ENCODE assay signal across 21 cellular contexts in genomic region chr19:34681478-34681877, GRCh38. TPM values are rescaled to one million over a fixed set of nuclear protein-coding genes. Genes with fewer than 3 reads are reported as not detected.
DNase-seq lines count a peak whose midpoint lies in the region; ATAC-seq and TF ChIP-seq lines count a peak whose summit lies in the region.
"Had no signal": no experiment of that assay in that cellular context is flagged by ENCODE, and none has a peak within 500 bp of the region (broad histone marks: within the 10 kb centered on the region; RNA-seq: fewer than 3 reads in every experiment).

No MANE protein-coding gene starts in this region.

- TF ChIP-seq RAD21 in liver (IDR thresholded peaks at IDR 0.05), result no peak

- peaks cover 4% of the 10 kb centered on the region for H3K4me1 Mint-ChIP-seq in T-helper 17 cell

- H3K9me3 ChIP-seq in T-helper 17 cell (ENCODE audit: control insufficient read depth, low read length, poor library complexity, severe bottlenecking) (peaks cover 12% of the 10 kb centered on the region), liver (ENCODE audit: control insufficient read depth in 4 of 4, low read length in 3 of 4) (peaks cover 13 to 59% (median 30%) of the 10 kb centered on the region in 4 donors)

- no peak overlapping the region for H3K9ac ChIP-seq in liver (ENCODE audit: low read depth in 1 of 2, low read length in 2 of 2)
- H3K9ac ChIP-seq: BLaER1, GM23248 had no signal

- no peak overlapping the region for H3K27ac ChIP-seq in liver (ENCODE audit: low read depth in 1 of 2, low read length in 2 of 2)
- H3K27ac ChIP-seq: BLaER1, C4-2B, GM23248 had no signal

- H3K4me3 Mint-ChIP-seq in T-helper 17 cell, result peak overlapping the region; percentile 1
- H3K4me3 Mint-ChIP-seq: B cell; CD8-positive, alpha-beta T cell; H9 had no signal

- H3K27me3 ChIP-seq in liver (ENCODE audit: control insufficient read depth in 4 of 4, insufficient read depth in 4 of 4, low read length in 3 of 4), result no peaks in the 10 kb centered on the region
- H3K27me3 ChIP-seq: BLaER1 had no signal

- H3K4me3 ChIP-seq in liver (ENCODE audit: low read depth in 1 of 3, low read length in 3 of 3), result peak overlapping the region in 2 of 3 donors; percentile 28 to 40
- H3K4me3 ChIP-seq: BLaER1, GM12878, GM23248 had no signal

- H3K27me3 Mint-ChIP-seq in T-helper 17 cell, result no peaks in the 10 kb centered on the region
- H3K27me3 Mint-ChIP-seq: B cell; CD4-positive, CD25-positive, alpha-beta regulatory T cell had no signal

- no peak for TF ChIP-seq CTCF in liver (IDR thresholded peaks at IDR 0.05; ENCODE audit: low read depth, low read length, missing input control)

- H3K27ac Mint-ChIP-seq in T-helper 17 cell, result no peak overlapping the region
- H3K27ac Mint-ChIP-seq: B cell; CD4-positive, CD25-positive, alpha-beta regulatory T cell; CD8-positive, alpha-beta T cell; H9 had no signal

- DNase-seq in HT-29 (ENCODE audit: low spot score) (peak; percentile 39), T-helper 17 cell (no peak), KG1 (lab: John Stamatoyannopoulos, UW) (no peak), SK-N-DZ (ENCODE audit: low spot score) (no peak), RKO (ENCODE audit: low spot score) (no peak)
- DNase-seq: CD4-positive, CD25-positive, alpha-beta regulatory T cell; CD8-positive, alpha-beta T cell; DMS 273 treated with DMSO at 0.1 percent for 48 hours; DMS79; EL; GDM1; GM23248; H9 had no signal

- peaks cover 0 to 12% (median 8%) of the 10 kb centered on the region in 4 donors for H3K4me1 ChIP-seq in liver (ENCODE audit: control insufficient read depth in 4 of 4, insufficient read depth in 4 of 4, low read length in 3 of 4)

- H3K36me3 ChIP-seq in liver (ENCODE audit: control insufficient read depth in 4 of 4, insufficient read depth in 3 of 4, low read depth in 1 of 4, low read length in 3 of 4), result peaks cover 5 to 59% (median 58%) of the 10 kb centered on the region in 4 donors

- ATAC-seq in T-helper 17 cell, result no peak
- ATAC-seq: CD8-positive, alpha-beta T cell; GM12878; HCT116 had no signal

- peaks cover 12% of the 10 kb centered on the region for H3K36me3 Mint-ChIP-seq in T-helper 17 cell (ENCODE audit: low read depth)

- WGBS in liver, result 98% methylated on average over 9 of the region's 9 CpGs

TF ChIP-seq in liver, 16 proteins besides CTCF, POLR2A, EP300 and RAD21:
- TF ChIP-seq NR2F2 (IDR thresholded peaks at IDR 0.05), result no peak
- TF ChIP-seq RXRA (IDR thresholded peaks at IDR 0.05), result no peak
- TF ChIP-seq ZBTB33 (IDR thresholded peaks at IDR 0.05), result no peak
- no peak for TF ChIP-seq EGR1 (IDR thresholded peaks at IDR 0.05; ENCODE audit: low read depth in 2 of 2)

RNA-seq across cellular contexts. Expression of gene ZNF302, which starts 4.0 kb away (rescaled TPM):
- total RNA-seq in HT-29 (2014; rRNA removed; shearing (Covaris generic)), result 3.9 and 6.4 TPM in 2 replicates
- total RNA-seq in T-helper 17 cell, result 10 to 100 TPM in 1 of 2 donors, 1 to 10 TPM in 1; 9.0 to 11.5 TPM
- 10 to 100 TPM; 11.4 to 18.6 TPM for total RNA-seq in liver
- 10 to 100 TPM in 1 of 2 donors, 1 to 10 TPM in 1; 5.8 to 15.9 TPM for polyA plus RNA-seq in liver
- polyA plus RNA-seq in SK-N-DZ (2014; cell fraction: cytosol; rRNA removed), result 44.9 and 51.5 TPM in 2 replicates
- 94.8 and 106 TPM in 2 replicates for polyA plus RNA-seq in SK-N-DZ (2014; cell fraction: nucleus; rRNA removed)

RNA-seq across cellular contexts. Expression of gene SCGB2B2, which starts 4.5 kb away (rescaled TPM):
- not detected in 2 replicates for total RNA-seq in HT-29 (2014; rRNA removed; shearing (Covaris generic))
- under 1 TPM in 1 of 2 donors, not detected in 1; 0.82 TPM for total RNA-seq in T-helper 17 cell
- total RNA-seq in liver, result under 1 TPM; 0.09 to 0.50 TPM
- polyA plus RNA-seq in liver, result under 1 TPM in 1 of 2 donors, not detected in 1; 0.25 TPM
- 0.17 and 0.50 TPM in 2 replicates for polyA plus RNA-seq in SK-N-DZ (2014; cell fraction: cytosol; rRNA removed)
- polyA plus RNA-seq in SK-N-DZ (2014; cell fraction: nucleus; rRNA removed), result 0.18 and 0.37 TPM in 2 replicates
- total RNA-seq: A172, GM23248, H1, H9 had no signal
- polyA plus RNA-seq: GM23248 had no signal

RNA-seq across cellular contexts. Expression of gene ZNF181, which starts 52.6 kb away (rescaled TPM):
- total RNA-seq in HT-29 (2014; rRNA removed; shearing (Covaris generic)), result 7.3 and 12.1 TPM in 2 replicates
- 1 to 10 TPM; 3.1 to 4.7 TPM for total RNA-seq in T-helper 17 cell
- 10 to 100 TPM in 1 of 2 donors, 1 to 10 TPM in 1; 9.6 to 15.2 TPM for total RNA-seq in liver
- polyA plus RNA-seq in liver, result 10 to 100 TPM in 1 of 2 donors, 1 to 10 TPM in 1; 8.9 to 10.4 TPM
- polyA plus RNA-seq in SK-N-DZ (2014; cell fraction: cytosol; rRNA removed), result 16.4 and 24.3 TPM in 2 replicates
- polyA plus RNA-seq in SK-N-DZ (2014; cell fraction: nucleus; rRNA removed), result 29.5 and 31.2 TPM in 2 replicates
- total RNA-seq: A172 had no signal
